Comparison of ENCODE assay signal across 8 cellular contexts in the genomic region with DNA sequence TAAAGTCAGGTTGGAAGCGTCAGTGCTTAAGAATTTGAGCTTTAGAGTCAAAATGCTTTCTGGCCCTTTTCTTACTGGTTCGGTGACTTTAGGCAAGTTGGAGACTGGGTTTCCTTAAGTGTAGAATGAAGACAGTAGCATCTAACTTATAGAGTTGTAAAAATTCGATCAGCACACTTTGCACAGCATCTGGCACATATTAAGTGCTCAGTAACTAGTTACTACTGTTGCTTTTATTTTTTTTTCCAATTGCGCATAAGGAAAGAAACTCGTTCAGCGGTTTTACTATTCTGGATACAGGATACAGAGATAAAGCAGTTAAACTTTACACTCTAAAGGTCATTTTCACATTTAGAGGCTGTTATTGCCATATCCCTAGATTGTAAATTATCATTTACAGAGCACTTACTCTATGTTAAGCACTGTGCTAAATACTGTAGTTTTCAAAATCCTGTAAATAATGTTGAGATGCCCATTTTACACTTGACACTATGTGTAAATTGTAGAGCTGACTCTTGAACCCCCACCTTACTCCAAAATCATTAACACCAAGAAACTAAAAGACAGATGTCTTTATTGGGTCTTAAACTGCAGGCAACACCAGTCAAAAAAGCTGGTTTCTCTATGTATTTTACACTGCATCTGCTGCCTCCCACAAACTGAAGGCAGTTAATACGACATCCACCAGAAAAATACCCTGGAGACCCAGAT. TPM values are rescaled to one million over a fixed set of nuclear protein-coding genes. Genes with fewer than 3 reads are reported as not detected.
A peak's percentile ranks its signal among the peaks of the same experiment; 100 is the strongest.
DNase-seq lines count a peak whose midpoint lies in the region; TF ChIP-seq lines count a peak whose summit lies in the region.

No MANE protein-coding gene starts in this region.

- H3K27ac ChIP-seq in endodermal cell (ENCODE audit: low read depth, low read length): peak overlapping the region; percentile 62
- H3K27ac ChIP-seq in osteoblast (ENCODE audit: low read depth, low read length): peak overlapping the region; percentile 92

- 33 to 34% methylated on average over 5 to 7 of the region's 7 CpGs for WGBS in endodermal cell (ENCODE audit: insufficient coverage in 1 of 2, insufficient read length in 1 of 2), 2 experiments

- TF ChIP-seq CTCF in Caco-2 (IDR thresholded peaks at IDR 0.05; ENCODE audit: insufficient read depth in 1 of 2, low read depth in 1 of 2, low read length in 1 of 2, severe bottlenecking in 1 of 2, unreplicated experiment in 1 of 2): no peak
- TF ChIP-seq CTCF in endodermal cell (conservative IDR thresholded peaks at IDR 0.05): no peak
- no peak for TF ChIP-seq CTCF in osteoblast (IDR thresholded peaks at IDR 0.05; ENCODE audit: extremely low read depth, low read depth, low read length)

- peaks cover 16% of the 10 kb centered on the region for H4K20me1 ChIP-seq in osteoblast (ENCODE audit: insufficient read depth, low read length)

- no TSS peak for BruUV-seq in Caco-2 (replicated peaks; lab: Mats Ljungman, UMichigan)

- H3K27me3 Mint-ChIP-seq in Caco-2 (ENCODE audit: insufficient read depth, unreplicated experiment) (no peaks in the 10 kb centered on the region), endodermal cell (ENCODE audit: insufficient read depth) (no peaks in the 10 kb centered on the region)

- CTCF ChIA-PET in Caco-2 (lab: Charles Lee): interaction anchor here (0.6 to 2.0 kb wide), 21 partner anchors 14 to 489 kb away, joined by 3 to 8 read pairs (median 4); a partner anchor contains a TSS

- H3K9me3 Mint-ChIP-seq in Caco-2 (ENCODE audit: unreplicated experiment): no peaks in the 10 kb centered on the region
- H3K9me3 Mint-ChIP-seq in endodermal cell: no peaks in the 10 kb centered on the region

- H3K9ac ChIP-seq in endodermal cell (ENCODE audit: extremely low read depth, low read length, poor library complexity, severe bottlenecking): peak overlapping the region; percentile 87

- H3K36me3 ChIP-seq in Caco-2 (ENCODE audit: control insufficient read depth, insufficient read depth, low read length) (peaks cover 6% of the 10 kb centered on the region; the same call in 1 of the 2 replicates), endodermal cell (ENCODE audit: control insufficient read depth, insufficient read depth, low read length) (peaks cover 46% of the 10 kb centered on the region), osteoblast (ENCODE audit: insufficient read depth, low read length) (peaks cover 40% of the 10 kb centered on the region)

- peak overlapping the region; percentile 99 for H3K4me2 ChIP-seq in osteoblast (ENCODE audit: insufficient read depth, low read length)

- peak overlapping the region; percentile 85 for H3K27ac Mint-ChIP-seq in Caco-2 (ENCODE audit: unreplicated experiment)
- peak overlapping the region; percentile 99 for H3K27ac Mint-ChIP-seq in endodermal cell

- H2AFZ ChIP-seq in osteoblast (ENCODE audit: low read length): no peak overlapping the region

- DNase-seq in Caco-2: no peak
- no peak for DNase-seq in endodermal cell
- DNase-seq in osteoblast (ENCODE audit: insufficient read length, low spot score, missing footprints): peak; percentile 25
- no peak for DNase-seq in AG08396 (ENCODE audit: low spot score)
- no peak for DNase-seq in stimulated activated CD4-positive, alpha-beta T cell treated with anti-CD3 and anti-CD28 coated beads, Interleukin-2, amount 100 ng/mL, for 24 hours
- no peak for DNase-seq in NCI-H748 treated with DMSO at 0.1 percent for 48 hours (lab: John Stamatoyannopoulos, UW)
- DNase-seq in foreskin melanocyte: no peak

- H3K4me3 ChIP-seq in Caco-2 (ENCODE audit: low read depth, low read length): peak overlapping the region; percentile 93
- peak overlapping the region; percentile 96 for H3K4me3 ChIP-seq in endodermal cell (ENCODE audit: low read length)
- peak overlapping the region; percentile 95 for H3K4me3 ChIP-seq in osteoblast (ENCODE audit: insufficient read depth, low read length)

- H3K4me1 ChIP-seq in Caco-2: peaks cover 22% of the 10 kb centered on the region
- peaks cover 3% of the 10 kb centered on the region for H3K4me1 ChIP-seq in endodermal cell (ENCODE audit: control insufficient read depth, insufficient read depth, low read length)
- peaks cover 30% of the 10 kb centered on the region for H3K4me1 ChIP-seq in osteoblast (ENCODE audit: insufficient read depth, low read length)

- no peaks in the 10 kb centered on the region for H3K9me3 ChIP-seq in Caco-2
- no peaks in the 10 kb centered on the region for H3K9me3 ChIP-seq in endodermal cell (ENCODE audit: control insufficient read depth, low read length)
- H3K9me3 ChIP-seq in osteoblast (ENCODE audit: low read depth, low read length): no peaks in the 10 kb centered on the region

- POLR2A ChIA-PET in Caco-2 (lab: Charles Lee): interaction anchor here (0.5 to 2.6 kb wide), 27 partner anchors 10 to 1494 kb away, joined by 3 to 46 read pairs (median 5); a partner anchor contains a TSS

- H3K27me3 ChIP-seq in Caco-2 (replicated peaks; ENCODE audit: control insufficient read depth, insufficient read depth, low read length) (no peaks in the 10 kb centered on the region), endodermal cell (ENCODE audit: control insufficient read depth, insufficient read depth, low read length, poor library complexity, severe bottlenecking) (no peaks in the 10 kb centered on the region), osteoblast (ENCODE audit: insufficient read depth, low read length) (no peaks in the 10 kb centered on the region)

- H3K79me2 ChIP-seq in osteoblast (ENCODE audit: insufficient read depth, low read length): peaks cover 37% of the 10 kb centered on the region

- intact Hi-C loops in Caco-2 (cut with micrococcal nuclease; ENCODE audit: unreplicated experiment): loop anchor here (1.0 to 5.0 kb wide), 6 partner anchors 35 to 238 kb away; a partner anchor contains a TSS

- H3K4me3 Mint-ChIP-seq in Caco-2 (ENCODE audit: unreplicated experiment) (peak overlapping the region; percentile 91), endodermal cell (peak overlapping the region; percentile 94)

- H3K36me3 Mint-ChIP-seq in Caco-2 (ENCODE audit: insufficient read depth, unreplicated experiment) (peaks cover 80% of the 10 kb centered on the region), endodermal cell (ENCODE audit: low read depth) (peaks cover 50% of the 10 kb centered on the region)

- H3K4me1 Mint-ChIP-seq in Caco-2 (ENCODE audit: low read depth, unreplicated experiment): peaks cover 35% of the 10 kb centered on the region
- H3K4me1 Mint-ChIP-seq in endodermal cell: peaks cover 21% of the 10 kb centered on the region

TF ChIP-seq in PFSK-1, 5 proteins besides CTCF, POLR2A, EP300 and RAD21:
- TF ChIP-seq POLR2AphosphoS5 (IDR thresholded peaks at IDR 0.05; ENCODE audit: low read depth, low read length) (no peak), TAF1 (IDR thresholded peaks at IDR 0.05; ENCODE audit: borderline replicate concordance, insufficient read depth, low read length) (peak; percentile 40; the same call in 1 of the 2 replicates)

RNA-seq across cellular contexts. Expression of a gene that starts 0.9 kb away (rescaled TPM):
- total RNA-seq in Caco-2 (2022) (354 and 357 TPM in 2 replicates), endodermal cell (100 to 1,000 TPM; 194 to 243 TPM), osteoblast (108 and 124 TPM in 2 replicates)
- 377 TPM for polyA plus RNA-seq in PFSK-1 (2012; ENCODE audit: insufficient read length, low read depth)
- polyA plus RNA-seq in endodermal cell (2013, experiment 1 of 2): 207 TPM
- 196 TPM for polyA plus RNA-seq in endodermal cell (2013, experiment 2 of 2)

RNA-seq across cellular contexts. Expression of a gene that starts 0.9 kb away (rescaled TPM):
- total RNA-seq in Caco-2 (2022): 69.8 and 77.1 TPM in 2 replicates
- polyA plus RNA-seq in PFSK-1 (2012; ENCODE audit: insufficient read length, low read depth): 33.4 TPM
- total RNA-seq in endodermal cell: 10 to 100 TPM; 17.0 to 30.9 TPM
- 30.1 TPM for polyA plus RNA-seq in endodermal cell (2013, experiment 1 of 2)
- 21.7 TPM for polyA plus RNA-seq in endodermal cell (2013, experiment 2 of 2)
- 21.7 and 29.5 TPM in 2 replicates for total RNA-seq in osteoblast

RNA-seq across cellular contexts. Expression of a gene that starts 35.4 kb away (rescaled TPM):
- total RNA-seq in Caco-2 (2022) (815 and 833 TPM in 2 replicates), endodermal cell (100 to 1,000 TPM; 238 to 441 TPM), osteoblast (165 and 166 TPM in 2 replicates)
- 429 TPM for polyA plus RNA-seq in PFSK-1 (2012; ENCODE audit: insufficient read length, low read depth)
- 343 TPM for polyA plus RNA-seq in endodermal cell (2013, experiment 1 of 2)
- polyA plus RNA-seq in endodermal cell (2013, experiment 2 of 2): 307 TPM

RNA-seq across cellular contexts. Expression of a gene that starts 35.4 kb away (rescaled TPM):
- 146 and 147 TPM in 2 replicates for total RNA-seq in Caco-2 (2022)
- 27.7 TPM for polyA plus RNA-seq in PFSK-1 (2012; ENCODE audit: insufficient read length, low read depth)
- total RNA-seq in endodermal cell: 100 to 1,000 TPM; 106 to 158 TPM
- 81.6 TPM for polyA plus RNA-seq in endodermal cell (2013, experiment 1 of 2)
- 80.8 TPM for polyA plus RNA-seq in endodermal cell (2013, experiment 2 of 2)
- 57.8 and 62.6 TPM in 2 replicates for total RNA-seq in osteoblast

RNA-seq across cellular contexts. Expression of a gene that starts 42.0 kb away (rescaled TPM):
- total RNA-seq in Caco-2 (2022): 750 and 777 TPM in 2 replicates
- 130 TPM for polyA plus RNA-seq in PFSK-1 (2012; ENCODE audit: insufficient read length, low read depth)
- 100 to 1,000 TPM; 276 to 332 TPM for total RNA-seq in endodermal cell
- 233 TPM for polyA plus RNA-seq in endodermal cell (2013, experiment 1 of 2)
- 202 TPM for polyA plus RNA-seq in endodermal cell (2013, experiment 2 of 2)
- 274 and 300 TPM in 2 replicates for total RNA-seq in osteoblast
